22 cellular contexts compared by ENCODE assay signal in the genomic region with DNA sequence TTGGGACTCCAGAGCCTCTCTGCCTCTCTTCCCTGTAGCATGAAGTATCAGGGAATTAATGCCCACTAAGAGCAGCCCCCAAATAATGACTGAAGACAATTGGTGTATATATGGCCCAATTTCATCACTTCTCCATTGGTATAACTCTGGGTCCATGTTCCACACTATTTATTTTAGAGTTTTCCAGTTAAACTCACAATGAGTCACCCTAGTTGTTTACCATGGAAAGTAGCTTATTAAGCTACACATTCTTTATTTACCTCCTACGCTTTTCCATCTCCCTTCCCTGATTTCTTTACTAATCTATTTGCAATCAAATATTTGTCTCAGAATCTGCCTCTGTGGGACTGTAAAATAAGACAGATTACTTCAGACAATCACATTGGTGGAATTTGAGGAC.
DNase-seq lines count a peak whose midpoint lies in the region; ATAC-seq and TF ChIP-seq lines count a peak whose summit lies in the region.
"Had no signal": no experiment of that assay in that cellular context is flagged by ENCODE, and none has a peak within 500 bp of the region (broad histone marks: within the 10 kb centered on the region; RNA-seq: fewer than 3 reads in every experiment).

No MANE protein-coding gene starts in this region.

- in situ Hi-C loops in IMR-90 (cut with MboI; ENCODE audit: low sequenced_read_pairs): no loop called here

- BruUV-seq in IMR-90 (replicated peaks; lab: Mats Ljungman, UMichigan): no TSS peak

- no peak overlapping the region for H3K14ac ChIP-seq in IMR-90 (replicated peaks; ENCODE audit: low read depth, low read length)

- H3K4me2 ChIP-seq in IMR-90 (ENCODE audit: low read depth, low read length): no peak overlapping the region
- H3K4me2 ChIP-seq: A549 had no signal

- no peak overlapping the region for H4K91ac ChIP-seq in IMR-90 (ENCODE audit: insufficient read depth, low read depth, low read length)

- no peak for TF ChIP-seq RAD21 in IMR-90 (IDR thresholded peaks at IDR 0.05; ENCODE audit: low read length)

- H3K4me1 ChIP-seq in IMR-90 (ENCODE audit: control insufficient read depth, insufficient read depth, low read length): no peaks in the 10 kb centered on the region
- H3K4me1 ChIP-seq: A549, BE2C, Peyer's patch had no signal

- CTCF ChIA-PET in IMR-90 (lab: Yijun Ruan, JAX): no interaction called here

- POLR2A ChIA-PET in IMR-90 (lab: Charles Lee; ENCODE audit: unreplicated experiment): no interaction called here

- H3K9ac ChIP-seq in IMR-90 (ENCODE audit: low read depth, low read length): no peak overlapping the region

- TF ChIP-seq CTCF in IMR-90 (conservative IDR thresholded peaks at IDR 0.05; ENCODE audit: low read depth, low read length) (no peak), fibroblast of villous mesenchyme (IDR thresholded peaks at IDR 0.05; ENCODE audit: insufficient read depth, low read depth, low read length) (no peak)

- no peak overlapping the region for H3K4me3 ChIP-seq in IMR-90 (ENCODE audit: insufficient read depth, low read depth, low read length)
- no peak overlapping the region for H3K4me3 ChIP-seq in fibroblast of villous mesenchyme (ENCODE audit: low read depth, low read length)
- H3K4me3 ChIP-seq: A549, Peyer's patch had no signal

- ATAC-seq in IMR-90 (ENCODE audit: low read depth) (no peak), HG02970 (IDR thresholded peaks at IDR 0.05; ENCODE audit: low FRiP score, unreplicated experiment) (no peak), GM18870 (IDR thresholded peaks at IDR 0.05; ENCODE audit: unreplicated experiment) (no peak), GM21786 (IDR thresholded peaks at IDR 0.05; ENCODE audit: unreplicated experiment) (no peak)
- ATAC-seq: A549, Right ventricle myocardium inferior had no signal

- no peaks in the 10 kb centered on the region for H3K27me3 ChIP-seq in IMR-90 (ENCODE audit: control insufficient read depth, insufficient read depth, low read length)
- H3K27me3 ChIP-seq: BE2C, Peyer's patch had no signal

- H3K23ac ChIP-seq in IMR-90 (ENCODE audit: low read depth, low read length): no peak overlapping the region

- dilution Hi-C loops in IMR-90 (cut with HindIII; ENCODE audit: low sequenced_read_pairs, unreplicated experiment): no loop called here

- H2AFZ ChIP-seq in IMR-90 (replicated peaks; ENCODE audit: low read length, poor library complexity): no peak overlapping the region

- H3K36me3 ChIP-seq in IMR-90 (ENCODE audit: control insufficient read depth, insufficient read depth, low read length): no peaks in the 10 kb centered on the region
- H3K36me3 ChIP-seq: BE2C, Peyer's patch had no signal

- H3K18ac ChIP-seq in IMR-90 (ENCODE audit: low read depth, low read length): no peak overlapping the region

- H3K79me1 ChIP-seq in IMR-90 (ENCODE audit: low read depth in 1 of 2, low read length in 2 of 2): no peaks in the 10 kb centered on the region

- WGBS in IMR-90 (ENCODE audit: extremely low coverage in 2 of 2, insufficient read length in 1 of 2), 2 experiments: no CpG with 5 or more reads among the region's 1 CpG

- no peak for TF ChIP-seq POLR2A in IMR-90 (IDR thresholded peaks at IDR 0.05; ENCODE audit: low read depth, low read length)

- H2AK5ac ChIP-seq in IMR-90 (ENCODE audit: low read depth, low read length): no peak overlapping the region

- intact Hi-C loops in IMR-90 (cut with micrococcal nuclease): no loop called here

- no peak overlapping the region for H3K4ac ChIP-seq in IMR-90 (ENCODE audit: low read depth, low read length)

- H4K8ac ChIP-seq in IMR-90 (ENCODE audit: low read depth in 2 of 2, low read length in 2 of 2): no peak overlapping the region

- DNase-seq in EL (peak; percentile 10), IMR-90 (peak; percentile 21), amniotic epithelial cell (ENCODE audit: low read depth) (peak; percentile 16), fibroblast of villous mesenchyme (ENCODE audit: low read depth) (peak; percentile 35)
- DNase-seq: BE2C; DMS53; H7; HFFc6; KG1; NCI-H1105 treated with DMSO at 0.1 percent for 48 hours; NCI-H2029 treated with DMSO at 0.1 percent for 48 hours; NCI-H226; NCI-H524; NCI-H774; NK-92 treated with Interleukin-12 subunit alpha and Interleukin-12 subunit beta, amount 100 ng/mL, for 24 hours; Peyer's patch had no signal

- H2BK15ac ChIP-seq in IMR-90 (ENCODE audit: low read depth, low read length): no peak overlapping the region

- H4K20me1 ChIP-seq in IMR-90 (ENCODE audit: insufficient read depth, low read length): no peaks in the 10 kb centered on the region

- H2BK5ac ChIP-seq in IMR-90 (ENCODE audit: low read depth, low read length, poor library complexity, severe bottlenecking): no peak overlapping the region

- H3K27ac ChIP-seq in IMR-90 (ENCODE audit: insufficient read depth, low read length): no peak overlapping the region
- H3K27ac ChIP-seq: A549, HL-60, Peyer's patch had no signal

- no peaks in the 10 kb centered on the region for H3K9me1 ChIP-seq in IMR-90 (ENCODE audit: insufficient read depth, low read length)

- no peak overlapping the region for H4K5ac ChIP-seq in IMR-90 (ENCODE audit: low read depth, low read length)

- no peak overlapping the region for H2BK120ac ChIP-seq in IMR-90 (ENCODE audit: low read depth, low read length)

- no peak overlapping the region for H3K56ac ChIP-seq in IMR-90 (ENCODE audit: extremely low read depth, insufficient read depth, low read length)

- no peak overlapping the region for H2AK9ac ChIP-seq in IMR-90 (replicated peaks; ENCODE audit: low read depth, low read length, poor library complexity)

- no peak overlapping the region for H2BK20ac ChIP-seq in IMR-90 (ENCODE audit: low read depth, low read length)

- H3K9me3 ChIP-seq in IMR-90 (ENCODE audit: control insufficient read depth, insufficient read depth, low read length): no peaks in the 10 kb centered on the region
- H3K9me3 ChIP-seq: A549, BE2C, Peyer's patch had no signal

TF ChIP-seq in IMR-90, 13 proteins besides CTCF, POLR2A, EP300 and RAD21:
- no peak for TF ChIP-seq FOS (IDR thresholded peaks at IDR 0.05; ENCODE audit: low read depth, low read length)
- TF ChIP-seq BHLHE40 (IDR thresholded peaks at IDR 0.05; ENCODE audit: low read depth, low read length): no peak
- TF ChIP-seq, protein P1, sequence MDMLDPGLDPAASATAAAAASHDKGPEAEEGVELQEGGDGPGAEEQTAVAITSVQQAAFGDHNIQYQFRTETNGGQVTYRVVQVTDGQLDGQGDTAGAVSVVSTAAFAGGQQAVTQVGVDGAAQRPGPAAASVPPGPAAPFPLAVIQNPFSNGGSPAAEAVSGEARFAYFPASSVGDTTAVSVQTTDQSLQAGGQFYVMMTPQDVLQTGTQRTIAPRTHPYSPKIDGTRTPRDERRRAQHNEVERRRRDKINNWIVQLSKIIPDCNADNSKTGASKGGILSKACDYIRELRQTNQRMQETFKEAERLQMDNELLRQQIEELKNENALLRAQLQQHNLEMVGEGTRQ (IDR thresholded peaks at IDR 0.05; ENCODE audit: low read depth, low read length): no peak
- TF ChIP-seq MAZ (IDR thresholded peaks at IDR 0.05; ENCODE audit: borderline replicate concordance, low read depth, low read length): no peak
- TF ChIP-seq RFX5 (IDR thresholded peaks at IDR 0.05; ENCODE audit: low read depth, low read length): no peak
- no peak for TF ChIP-seq RCOR1 (IDR thresholded peaks at IDR 0.05; ENCODE audit: insufficient replicate concordance, low read length)
- TF ChIP-seq CHD1 (IDR thresholded peaks at IDR 0.05; ENCODE audit: low read depth, low read length): no peak
- TF ChIP-seq SMC3 (IDR thresholded peaks at IDR 0.05; ENCODE audit: low read depth, low read length): no peak
- no peak for TF ChIP-seq ELK1 (IDR thresholded peaks at IDR 0.05; ENCODE audit: borderline replicate concordance, low read depth, low read length)
- TF ChIP-seq MXI1 (IDR thresholded peaks at IDR 0.05; ENCODE audit: borderline replicate concordance, low read depth, low read length): no peak
- TF ChIP-seq CEBPB (IDR thresholded peaks at IDR 0.05; ENCODE audit: low read depth, low read length): no peak
